9 cellular contexts compared by ENCODE assay signal in the genomic region with DNA sequence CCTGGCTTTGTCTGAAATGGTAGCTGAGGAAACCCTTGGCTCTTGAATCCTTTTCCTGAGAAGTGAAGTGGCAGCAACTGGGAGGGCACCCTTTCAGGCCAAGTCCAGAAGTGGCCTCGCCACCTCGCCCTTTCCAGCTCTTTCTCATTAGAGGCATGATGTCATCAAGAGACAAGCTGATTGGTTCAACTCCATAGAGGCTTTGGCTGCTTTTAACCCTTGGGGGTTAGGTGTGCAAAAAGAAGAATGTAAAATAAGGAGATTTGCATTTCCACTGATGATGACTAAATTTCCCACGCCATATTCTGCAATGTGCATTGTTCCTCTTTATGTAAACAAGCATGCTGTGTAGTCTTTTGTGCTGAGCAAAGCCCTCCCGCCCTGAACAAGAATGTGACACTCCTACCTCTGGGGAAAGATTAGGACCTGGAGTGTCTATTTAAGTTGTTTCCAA.
DNase-seq lines count a peak whose midpoint lies in the region; ATAC-seq and FAIRE-seq lines count a peak whose summit lies in the region.
"Had no signal": no experiment of that assay in that cellular context is flagged by ENCODE, and none has a peak within 500 bp of the region (broad histone marks: within the 10 kb centered on the region; RNA-seq: fewer than 3 reads in every experiment).

No MANE protein-coding gene starts in this region.

- no peaks in the 10 kb centered on the region for H3K27me3 Mint-ChIP-seq in T-helper 17 cell

- FAIRE-seq in RCC 7860 (lab: Jason Lieb, UNC) = no peak
- FAIRE-seq: A204.1 had no signal

- intact Hi-C loops in left cardiac atrium (cut with DNase I) = no loop called here
- intact Hi-C loops in sciatic nerve (cut with DNase I) = no loop called here

- no peaks in the 10 kb centered on the region for H3K9me3 ChIP-seq in T-helper 17 cell (ENCODE audit: control insufficient read depth, low read length, poor library complexity, severe bottlenecking)

- H3K27ac Mint-ChIP-seq in T-helper 17 cell = peak overlapping the region; percentile 51

- DNase-seq in DMS 273 (lab: John Stamatoyannopoulos, UW; ENCODE audit: unreplicated experiment) (peak; percentile 78), DMS 273 treated with DMSO at 0.1 percent for 48 hours (lab: John Stamatoyannopoulos, UW) (no peak), T-helper 17 cell (no peak), left cardiac atrium (peak; percentile 66), sciatic nerve (ENCODE audit: low spot score) (no peak), RCC 7860 (ENCODE audit: low spot score) (no peak), ureter (ENCODE audit: low spot score) (no peak)

- H3K36me3 Mint-ChIP-seq in T-helper 17 cell (ENCODE audit: low read depth) = peaks cover 9% of the 10 kb centered on the region

- ATAC-seq in T-helper 17 cell (no peak), left cardiac atrium (peak; percentile 90 to 92), sciatic nerve (peak; percentile 82), GM18868 (IDR thresholded peaks at IDR 0.05; ENCODE audit: unreplicated experiment) (no peak)

- peaks cover 7% of the 10 kb centered on the region for H3K4me1 Mint-ChIP-seq in T-helper 17 cell

- no peak overlapping the region for H3K4me3 Mint-ChIP-seq in T-helper 17 cell

Comparison
In these comparisons a context has a peak if more than half of its experiments do, and no peak if none do; other contexts are left out.
1. DNase-seq: peak in DMS 273 (single experiment) and left cardiac atrium (single experiment); none in DMS 273 treated with DMSO at 0.1 percent for 48 hours (single experiment), T-helper 17 cell (0 of 3), sciatic nerve (single experiment), RCC 7860 (single experiment) and ureter (single experiment).
2. ATAC-seq: peak in left cardiac atrium (2 of 2) and sciatic nerve (single experiment); none in T-helper 17 cell (single experiment) and GM18868 (single experiment).